ENCODE assay signal across 20 cellular contexts in genomic region chr18:66838340-66838987, GRCh38.
"Had no signal": no experiment of that assay in that cellular context is flagged by ENCODE, and none has a peak within 500 bp of the region (broad histone marks: within the 10 kb centered on the region; RNA-seq: fewer than 3 reads in every experiment).

No MANE protein-coding gene starts in this region.

- H3K27me3 Mint-ChIP-seq: activated CD4-positive, alpha-beta memory T cell treated with anti-CD3 and anti-CD28 coated beads for 36 hours; activated CD4-positive, alpha-beta T cell treated with anti-CD3 and anti-CD28 coated beads for 36 hours; activated naive CD4-positive, alpha-beta T cell treated with anti-CD3 and anti-CD28 coated beads, Interleukin-2, amount 50 U/mL, for 24 hours; activated T-cell treated with anti-CD3 and anti-CD28 coated beads, Interleukin-2, amount 50 U/mL, for 24 hours had no signal

- H3K4me1 ChIP-seq: adrenal gland, lower lobe of right lung, psoas muscle, tibial artery, uterus had no signal

- H3K4me1 Mint-ChIP-seq: activated CD4-positive, alpha-beta T cell treated with anti-CD3 and anti-CD28 coated beads for 36 hours; activated naive CD4-positive, alpha-beta T cell treated with anti-CD3 and anti-CD28 coated beads, Interleukin-2, amount 50 U/mL, for 24 hours; mesothelial cell of epicardium; nephron progenitor cell had no signal

- H3K27ac ChIP-seq: adrenal gland, coronary artery, lower lobe of right lung, psoas muscle, tibial artery, uterus, WERI-Rb-1 had no signal

- DNase-seq: activated CD4-positive, alpha-beta memory T cell treated with anti-CD3 and anti-CD28 coated beads for 36 hours; activated CD4-positive, alpha-beta T cell treated with anti-CD3 and anti-CD28 coated beads for 36 hours; activated effector memory CD4-positive, alpha-beta T cell treated with Interleukin-2 at 50 U/mL for 16 hours; activated T-cell treated with anti-CD3 and anti-CD28 coated beads, Interleukin-2, amount 50 U/mL, for 24 hours; adrenal gland; central memory CD4-positive, alpha-beta T cell; head of caudate nucleus; lower lobe of right lung; nephron progenitor cell; psoas muscle; stimulated activated naive CD4-positive, alpha-beta T cell; T-helper 1 cell; T1000; tibial artery; uterus; WERI-Rb-1 had no signal

- H3K27ac Mint-ChIP-seq: activated CD4-positive, alpha-beta memory T cell treated with anti-CD3 and anti-CD28 coated beads for 36 hours; activated CD4-positive, alpha-beta T cell treated with anti-CD3 and anti-CD28 coated beads for 36 hours; activated naive CD4-positive, alpha-beta T cell treated with anti-CD3 and anti-CD28 coated beads, Interleukin-2, amount 50 U/mL, for 24 hours; activated T-cell treated with anti-CD3 and anti-CD28 coated beads, Interleukin-2, amount 50 U/mL, for 24 hours; mesothelial cell of epicardium; nephron progenitor cell had no signal

- H3K27me3 ChIP-seq: adrenal gland, tibial artery, uterus had no signal

- H3K9me3 Mint-ChIP-seq: activated naive CD4-positive, alpha-beta T cell treated with anti-CD3 and anti-CD28 coated beads, Interleukin-2, amount 50 U/mL, for 24 hours; mesothelial cell of epicardium; nephron progenitor cell had no signal

- ATAC-seq: activated CD4-positive, alpha-beta T cell treated with anti-CD3 and anti-CD28 coated beads for 36 hours; psoas muscle had no signal

- H3K36me3 Mint-ChIP-seq: activated CD4-positive, alpha-beta memory T cell treated with anti-CD3 and anti-CD28 coated beads for 36 hours; activated naive CD4-positive, alpha-beta T cell treated with anti-CD3 and anti-CD28 coated beads, Interleukin-2, amount 50 U/mL, for 24 hours; mesothelial cell of epicardium had no signal

- H3K4me3 ChIP-seq: adrenal gland, coronary artery, lower lobe of right lung, psoas muscle, tibial artery, uterus had no signal

- H3K36me3 ChIP-seq: adrenal gland, lower lobe of right lung, tibial artery, uterus, WERI-Rb-1 had no signal

- FAIRE-seq: frontal cortex had no signal

- H3K9me3 ChIP-seq: adrenal gland, lower lobe of right lung, psoas muscle, tibial artery, uterus had no signal

- H3K4me3 Mint-ChIP-seq: activated CD4-positive, alpha-beta memory T cell treated with anti-CD3 and anti-CD28 coated beads for 36 hours; activated CD4-positive, alpha-beta T cell treated with anti-CD3 and anti-CD28 coated beads for 36 hours; activated naive CD4-positive, alpha-beta T cell treated with anti-CD3 and anti-CD28 coated beads, Interleukin-2, amount 50 U/mL, for 24 hours; activated T-cell treated with anti-CD3 and anti-CD28 coated beads, Interleukin-2, amount 50 U/mL, for 24 hours; mesothelial cell of epicardium; nephron progenitor cell had no signal
